Comparison of ENCODE assay signal across 14 cellular contexts in the genomic region with DNA sequence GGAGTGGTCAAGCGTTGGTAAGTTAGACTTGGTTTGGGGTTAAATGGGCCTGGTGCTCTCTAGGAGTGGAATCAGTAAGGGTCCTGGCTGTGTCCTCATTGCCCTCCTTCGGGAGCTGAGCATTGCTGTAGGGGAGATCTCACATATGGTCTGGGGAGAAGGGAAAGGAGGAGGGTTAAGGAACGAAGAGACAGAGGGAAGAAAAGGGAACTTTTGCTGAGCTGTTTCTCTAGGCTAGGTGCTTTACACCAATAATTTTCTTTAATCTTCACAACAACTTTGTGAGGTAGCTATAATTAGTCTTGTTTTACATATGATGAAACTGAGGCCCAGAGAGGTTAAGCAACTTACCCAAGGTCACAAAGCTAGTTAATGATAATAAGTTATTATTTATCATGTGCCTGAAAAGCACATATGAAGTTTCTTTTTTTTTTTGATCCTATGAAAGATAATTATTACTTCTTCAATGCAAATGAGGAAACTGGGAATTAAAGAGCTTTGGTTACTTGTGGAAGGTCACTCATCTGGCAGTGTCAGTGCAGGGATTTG. TPM values are rescaled to one million over a fixed set of nuclear protein-coding genes. Genes with fewer than 3 reads are reported as not detected.
A peak's percentile ranks its signal among the peaks of the same experiment; 100 is the strongest.
DNase-seq lines count a peak whose midpoint lies in the region; ATAC-seq and TF ChIP-seq lines count a peak whose summit lies in the region.
"Had no signal": no experiment of that assay in that cellular context is flagged by ENCODE, and none has a peak within 500 bp of the region (broad histone marks: within the 10 kb centered on the region; RNA-seq: fewer than 3 reads in every experiment).

No MANE protein-coding gene starts in this region.

- 74 to 87% methylated on average over 2 to 3 of the region's 3 CpGs for WGBS in transverse colon (ENCODE audit: low coverage in 1 of 2), 2 donors

- peak in 1 of 2 donors; percentile 12 for ATAC-seq in activated T-cell treated with anti-CD3 and anti-CD28 coated beads, Interleukin-2, amount 50 U/mL, for 72 hours (replicated peaks in 1 of 2)
- no peak for ATAC-seq in activated naive CD8-positive, alpha-beta T cell treated with anti-CD3 and anti-CD28 coated beads, Interleukin-2, amount 50 U/mL, for 24 hours
- ATAC-seq in GM21515 (IDR thresholded peaks at IDR 0.05; ENCODE audit: unreplicated experiment) (no peak), HG03045 (IDR thresholded peaks at IDR 0.05; ENCODE audit: unreplicated experiment) (no peak)
- ATAC-seq: Right ventricle myocardium inferior had no signal

- no peak for TF ChIP-seq EP300 in transverse colon (IDR thresholded peaks at IDR 0.05; ENCODE audit: low read depth)

- H3K4me3 Mint-ChIP-seq in activated T-cell treated with anti-CD3 and anti-CD28 coated beads, Interleukin-2, amount 50 U/mL, for 72 hours = peak overlapping the region in 1 of 2 donors; percentile 5
- no peak overlapping the region for H3K4me3 Mint-ChIP-seq in activated naive CD8-positive, alpha-beta T cell treated with anti-CD3 and anti-CD28 coated beads, Interleukin-2, amount 50 U/mL, for 24 hours
- H3K4me3 Mint-ChIP-seq in mesothelial cell of epicardium = no peak overlapping the region

- intact Hi-C loops in transverse colon (cut with DNase I; ENCODE audit: low total_unique reads) = no loop called here

- peak overlapping the region; percentile 14 for H3K27ac Mint-ChIP-seq in activated T-cell treated with anti-CD3 and anti-CD28 coated beads, Interleukin-2, amount 50 U/mL, for 72 hours
- peak overlapping the region; percentile 24 for H3K27ac Mint-ChIP-seq in activated naive CD8-positive, alpha-beta T cell treated with anti-CD3 and anti-CD28 coated beads, Interleukin-2, amount 50 U/mL, for 24 hours
- peak overlapping the region; percentile 58 for H3K27ac Mint-ChIP-seq in mesothelial cell of epicardium

- peaks cover 2 to 5% of the 10 kb centered on the region in 2 donors for H3K36me3 Mint-ChIP-seq in activated T-cell treated with anti-CD3 and anti-CD28 coated beads, Interleukin-2, amount 50 U/mL, for 72 hours (ENCODE audit: insufficient read depth in 2 of 2)
- peaks cover 2% of the 10 kb centered on the region for H3K36me3 Mint-ChIP-seq in activated naive CD8-positive, alpha-beta T cell treated with anti-CD3 and anti-CD28 coated beads, Interleukin-2, amount 50 U/mL, for 24 hours (ENCODE audit: low read depth)
- no peaks in the 10 kb centered on the region for H3K36me3 Mint-ChIP-seq in mesothelial cell of epicardium

- TF ChIP-seq CTCF in mesothelial cell of epicardium (IDR thresholded peaks at IDR 0.05; ENCODE audit: unreplicated experiment) (no peak), transverse colon (IDR thresholded peaks at IDR 0.05) (no peak)

- H3K27ac ChIP-seq in transverse colon = peak overlapping the region; percentile 3 to 49 (median 12)

- DNase-seq in activated T-cell treated with anti-CD3 and anti-CD28 coated beads, Interleukin-2, amount 50 U/mL, for 72 hours = no peak
- DNase-seq in activated T-cell treated with anti-CD3 and anti-CD28 coated beads, Interleukin-2, amount 50 U/mL, for 48 hours = no peak
- DNase-seq in activated naive CD8-positive, alpha-beta T cell treated with anti-CD3 and anti-CD28 coated beads, Interleukin-2, amount 50 U/mL, for 24 hours = no peak
- DNase-seq in mesothelial cell of epicardium (ENCODE audit: low spot score in 2 of 2, unreplicated experiment in 2 of 2) = no peak
- no peak for DNase-seq in transverse colon
- DNase-seq in H4 (ENCODE audit: low spot score) = no peak
- DNase-seq: adrenal gland, dermis blood vessel endothelial cell, DMS 273 treated with DMSO at 0.1 percent for 48 hours, NCI-H510A treated with DMSO at 0.1 percent for 48 hours, upper lobe of left lung had no signal

- no peaks in the 10 kb centered on the region for H3K9me3 ChIP-seq in transverse colon
- H3K9me3 ChIP-seq: adrenal gland, upper lobe of left lung had no signal

- no peaks in the 10 kb centered on the region for H3K9me3 Mint-ChIP-seq in activated T-cell treated with anti-CD3 and anti-CD28 coated beads, Interleukin-2, amount 50 U/mL, for 72 hours
- no peaks in the 10 kb centered on the region for H3K9me3 Mint-ChIP-seq in activated naive CD8-positive, alpha-beta T cell treated with anti-CD3 and anti-CD28 coated beads, Interleukin-2, amount 50 U/mL, for 24 hours
- H3K9me3 Mint-ChIP-seq in mesothelial cell of epicardium = peaks cover 2% of the 10 kb centered on the region

- H3K4me1 ChIP-seq in transverse colon = peaks cover 26 to 53% (median 35%) of the 10 kb centered on the region in 4 donors

- TF ChIP-seq POLR2A in transverse colon (IDR thresholded peaks at IDR 0.05) = no peak

- H3K4me3 ChIP-seq in transverse colon = no peak overlapping the region
- H3K4me3 ChIP-seq: adrenal gland, upper lobe of left lung had no signal

- H3K27me3 ChIP-seq in transverse colon = no peaks in the 10 kb centered on the region
- H3K27me3 ChIP-seq: adrenal gland, upper lobe of left lung had no signal

- H3K27me3 Mint-ChIP-seq in activated T-cell treated with anti-CD3 and anti-CD28 coated beads, Interleukin-2, amount 50 U/mL, for 72 hours (ENCODE audit: low read depth) = no peaks in the 10 kb centered on the region
- no peaks in the 10 kb centered on the region for H3K27me3 Mint-ChIP-seq in activated naive CD8-positive, alpha-beta T cell treated with anti-CD3 and anti-CD28 coated beads, Interleukin-2, amount 50 U/mL, for 24 hours
- H3K27me3 Mint-ChIP-seq in mesothelial cell of epicardium (ENCODE audit: low read depth) = no peaks in the 10 kb centered on the region

- in situ Hi-C loops in transverse colon (cut with MboI; ENCODE audit: low pct_ligation_motif_present in 1 of 4, low pct_unique_long_range_greater_than_20kb in 1 of 4, low sequenced_read_pairs in 3 of 4) = no loop called here

- peaks cover 84% of the 10 kb centered on the region for H3K4me1 Mint-ChIP-seq in activated T-cell treated with anti-CD3 and anti-CD28 coated beads, Interleukin-2, amount 50 U/mL, for 72 hours (ENCODE audit: low read depth)
- H3K4me1 Mint-ChIP-seq in activated naive CD8-positive, alpha-beta T cell treated with anti-CD3 and anti-CD28 coated beads, Interleukin-2, amount 50 U/mL, for 24 hours = peaks cover 85% of the 10 kb centered on the region
- H3K4me1 Mint-ChIP-seq in mesothelial cell of epicardium = peaks cover 16% of the 10 kb centered on the region

- no peaks in the 10 kb centered on the region for H3K36me3 ChIP-seq in transverse colon
- H3K36me3 ChIP-seq: adrenal gland, upper lobe of left lung had no signal

RNA-seq across cellular contexts. Expression of a gene that starts 22.6 kb away (rescaled TPM):
- 100 to 1,000 TPM; 129 to 157 TPM for total RNA-seq in activated T-cell treated with anti-CD3 and anti-CD28 coated beads, Interleukin-2, amount 50 U/mL, for 72 hours
- total RNA-seq in mesothelial cell of epicardium = 41.2 to 43.9 TPM (median 43.7 TPM) in 3 replicates
- 10 to 100 TPM; 41.2 to 79.3 (median 48.0) TPM for total RNA-seq in transverse colon
- 22.1 and 22.7 TPM in 2 replicates for total RNA-seq in H4 (2014; rRNA removed; shearing (Covaris generic))

RNA-seq across cellular contexts. Expression of a gene that starts 37.4 kb away (rescaled TPM):
- total RNA-seq in activated T-cell treated with anti-CD3 and anti-CD28 coated beads, Interleukin-2, amount 50 U/mL, for 72 hours = 100 to 1,000 TPM; 196 to 215 TPM
- total RNA-seq in mesothelial cell of epicardium (23.8 to 24.7 TPM (median 24.2 TPM) in 3 replicates), transverse colon (100 to 1,000 TPM in 1 of 4 donors, 10 to 100 TPM in 3; 21.7 to 146 (median 80.6) TPM)
- 37.4 and 62.5 TPM in 2 replicates for total RNA-seq in H4 (2014; rRNA removed; shearing (Covaris generic))
